Comparison of ENCODE assay signal across 30 cellular contexts in the genomic region with DNA sequence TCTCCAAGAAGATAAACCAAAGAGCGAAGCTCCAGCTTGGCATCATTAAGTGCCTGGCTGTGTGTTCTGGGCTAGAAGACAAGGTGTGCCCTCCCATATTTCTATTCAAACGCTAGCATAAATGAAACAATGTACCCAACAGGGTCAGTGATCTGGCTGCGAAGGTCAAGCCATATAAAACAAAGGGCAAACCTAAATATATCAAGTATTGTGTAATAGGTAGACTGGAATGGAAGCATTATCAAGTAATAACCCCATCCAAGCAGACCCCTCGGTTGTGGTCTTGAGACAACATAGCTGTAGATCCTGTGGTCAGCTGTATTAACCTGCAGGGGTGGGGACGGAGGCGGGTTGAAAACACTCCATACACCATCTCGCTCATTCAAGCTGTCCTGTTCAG.
"Had no signal": no experiment of that assay in that cellular context is flagged by ENCODE, and none has a peak within 500 bp of the region (broad histone marks: within the 10 kb centered on the region; RNA-seq: fewer than 3 reads in every experiment).

No MANE protein-coding gene starts in this region.

- DNase-seq: naive B cell; naive thymus-derived CD8-positive, alpha-beta T cell; nephron progenitor cell; nucleus accumbens; posterior cingulate gyrus; psoas muscle; right cardiac atrium; spleen; stimulated activated CD4-positive, alpha-beta T cell treated with anti-CD3 and anti-CD28 coated beads, Interleukin-12 subunit alpha, Interleukin-12 subunit beta, amount 100 ng/mL, for 4 hours; stimulated activated CD4-positive, alpha-beta T cell treated with anti-CD3 and anti-CD28 coated beads, Interleukin-1b, Interleukin-23, amount 100 ng/mL, for 48 hours; stimulated activated CD4-positive, alpha-beta T cell treated with anti-CD3 and anti-CD28 coated beads, Interleukin-4, amount 100 ng/mL, for 1 hour; stimulated activated CD4-positive, alpha-beta T cell treated with anti-CD3 and anti-CD28 coated beads, Interleukin-4, amount 100 ng/mL, for 4 hours; stimulated activated CD8-positive, alpha-beta memory T cell treated with anti-CD3 and anti-CD28 coated beads, Interleukin-4, amount 100 ng/mL, for 48 hours; stimulated activated naive CD4-positive, alpha-beta T cell; stimulated activated naive CD8-positive, alpha-beta T cell treated with anti-CD3 and anti-CD28 coated beads, Interleukin-15, amount 100 ng/mL, for 72 hours; stimulated activated naive CD8-positive, alpha-beta T cell treated with anti-CD3 and anti-CD28 coated beads, Interleukin-15, Interleukin-2, amounts not matched to agents 100 U/mL and 50 U/mL, for 24 hours; substantia nigra; testis; tibial artery; transverse colon; upper lobe of left lung had no signal

- H3K4me2 ChIP-seq: smooth muscle cell had no signal

- H3K27ac ChIP-seq: neutrophil, parathyroid adenoma, psoas muscle, skin epidermis, spleen, suprapubic skin, testis, tibial artery, transverse colon, upper lobe of left lung, vagina had no signal

- H3K27me3 ChIP-seq: neutrophil, spleen, suprapubic skin, testis, tibial artery, transverse colon, upper lobe of left lung, vagina had no signal

- H3K79me2 ChIP-seq: parathyroid adenoma had no signal

- H3K4me1 ChIP-seq: parathyroid adenoma, psoas muscle, spleen, suprapubic skin, testis, tibial artery, transverse colon, upper lobe of left lung, vagina had no signal

- H3K36me3 ChIP-seq: neutrophil, spleen, suprapubic skin, tibial artery, transverse colon, upper lobe of left lung, vagina had no signal

- H3K4me3 ChIP-seq: psoas muscle, skin epidermis, smooth muscle cell, spleen, suprapubic skin, testis, tibial artery, transverse colon, upper lobe of left lung, vagina had no signal

- H3K9ac ChIP-seq: parathyroid adenoma had no signal

- ATAC-seq: naive thymus-derived CD8-positive, alpha-beta T cell; natural killer cell treated with Interleukin-12 subunit alpha and Interleukin-12 subunit beta and Interleukin-15 and Interleukin-18, amount 100 ng/mL, for 72 hours; psoas muscle; right cardiac atrium; sciatic nerve; stimulated activated memory B cell treated with anti-CD40 and anti-IgM and Interleukin-4, amounts not matched to agents 10 μg/mL and 1 μg/mL and 100 μg/mL, for 72 hours; stimulated activated naive CD8-positive, alpha-beta T cell treated with anti-CD3 and anti-CD28 coated beads, Interleukin-15, amount 100 ng/mL, for 72 hours; stimulated activated naive CD8-positive, alpha-beta T cell treated with anti-CD3 and anti-CD28 coated beads, Interleukin-15, Interleukin-2, amounts not matched to agents 100 U/mL and 50 U/mL, for 24 hours had no signal

- H2AFZ ChIP-seq: parathyroid adenoma had no signal

- H3K9me3 ChIP-seq: neutrophil, psoas muscle, spleen, suprapubic skin, testis, tibial artery, transverse colon, upper lobe of left lung, vagina had no signal
